8 cellular contexts compared by ENCODE assay signal in the genomic region with DNA sequence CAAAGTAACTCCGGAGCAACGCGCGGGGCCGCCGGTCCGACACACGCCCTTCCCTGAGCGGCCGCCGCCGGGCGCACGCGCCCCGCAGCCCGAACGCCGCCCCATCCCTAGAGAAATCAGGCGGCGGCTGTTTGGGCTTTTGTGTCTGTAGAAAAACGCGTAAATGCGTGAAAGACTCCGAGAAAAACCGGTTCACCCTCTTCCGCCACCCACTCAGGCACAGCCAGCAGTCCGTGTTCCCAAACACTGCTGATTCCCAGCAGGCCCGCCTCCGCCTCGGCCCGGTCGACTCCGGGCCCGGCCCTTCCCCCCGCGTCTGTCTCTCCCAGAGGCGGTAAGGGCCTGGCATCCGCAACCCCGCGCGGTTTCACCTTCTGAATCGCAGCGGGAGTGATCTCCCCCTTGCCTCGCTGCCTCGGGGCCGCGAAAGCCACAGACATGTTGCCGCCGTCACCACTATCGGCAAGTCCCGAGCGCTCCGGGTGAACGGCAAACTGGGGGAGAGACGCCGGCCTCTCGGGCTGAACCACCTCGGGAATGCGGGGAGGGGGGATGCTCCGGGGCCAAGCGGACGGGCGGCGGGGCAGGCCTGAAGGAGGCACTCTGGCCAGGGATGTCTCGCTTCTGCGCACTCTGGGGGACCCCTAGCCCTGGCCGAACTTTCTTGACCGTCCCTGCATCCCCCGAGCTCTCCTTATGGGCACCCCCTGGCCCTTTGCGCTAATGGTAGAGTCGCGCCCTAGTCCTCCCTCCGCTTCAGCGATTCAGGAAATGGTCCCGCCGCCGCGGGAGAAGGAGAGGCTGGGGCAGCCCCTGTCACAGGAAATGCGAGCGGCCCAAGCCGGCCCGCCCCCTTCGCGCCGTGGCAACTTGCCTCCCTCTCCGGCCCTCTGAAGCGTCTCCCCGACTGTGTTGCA. TPM values are rescaled to one million over a fixed set of nuclear protein-coding genes. Genes with fewer than 3 reads are reported as not detected.
A peak's percentile ranks its signal among the peaks of the same experiment; 100 is the strongest.
DNase-seq lines count a peak whose midpoint lies in the region; ATAC-seq, FAIRE-seq and TF ChIP-seq lines count a peak whose summit lies in the region.

A gene with protein sequence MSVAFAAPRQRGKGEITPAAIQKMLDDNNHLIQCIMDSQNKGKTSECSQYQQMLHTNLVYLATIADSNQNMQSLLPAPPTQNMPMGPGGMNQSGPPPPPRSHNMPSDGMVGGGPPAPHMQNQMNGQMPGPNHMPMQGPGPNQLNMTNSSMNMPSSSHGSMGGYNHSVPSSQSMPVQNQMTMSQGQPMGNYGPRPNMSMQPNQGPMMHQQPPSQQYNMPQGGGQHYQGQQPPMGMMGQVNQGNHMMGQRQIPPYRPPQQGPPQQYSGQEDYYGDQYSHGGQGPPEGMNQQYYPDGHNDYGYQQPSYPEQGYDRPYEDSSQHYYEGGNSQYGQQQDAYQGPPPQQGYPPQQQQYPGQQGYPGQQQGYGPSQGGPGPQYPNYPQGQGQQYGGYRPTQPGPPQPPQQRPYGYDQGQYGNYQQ (minus strand): TSS at position 484 of the 917 bp plus-strand sequence. CDS start 44 bp downstream, at position 440.

- H3K27me3 ChIP-seq in ACC112 (ENCODE audit: insufficient read depth, low read length) (no peaks in the 10 kb centered on the region), bronchial epithelial cell (ENCODE audit: control insufficient read depth, insufficient read depth, low read length) (no peaks in the 10 kb centered on the region), smooth muscle cell (ENCODE audit: low read depth) (no peaks in the 10 kb centered on the region)

- H3K79me2 ChIP-seq in ACC112 (ENCODE audit: control insufficient read depth, insufficient read depth, low read length, unreplicated experiment) (peaks cover 48% of the 10 kb centered on the region), smooth muscle cell (ENCODE audit: low read depth) (peaks cover 46% of the 10 kb centered on the region)

- peak within 1 kb of the TSS; percentile 88 for H3K4me3 ChIP-seq in ACC112 (ENCODE audit: low read depth, low read length)
- H3K4me3 ChIP-seq in WI38 (ENCODE audit: low read depth, low read length), result peak within 1 kb of the TSS; percentile 95
- H3K4me3 ChIP-seq in bronchial epithelial cell (ENCODE audit: low read depth, low read length), result peak within 1 kb of the TSS; percentile 85
- H3K4me3 ChIP-seq in smooth muscle cell, result peak within 1 kb of the TSS; percentile 84

- H4K20me1 ChIP-seq in smooth muscle cell (ENCODE audit: low read depth), result peaks cover 44% of the 10 kb centered on the region

- H2AFZ ChIP-seq in ACC112 (ENCODE audit: low read length, unreplicated experiment), result peak within 1 kb of the TSS; percentile 97
- peak within 1 kb of the TSS; percentile 89 for H2AFZ ChIP-seq in smooth muscle cell (ENCODE audit: low read depth)

- peak within 1 kb of the TSS; percentile 93 for H3K9ac ChIP-seq in smooth muscle cell (ENCODE audit: low read depth)

- no peaks in the 10 kb centered on the region for H3K9me3 ChIP-seq in smooth muscle cell (replicated peaks; ENCODE audit: low read depth)

- H3K4me1 ChIP-seq in ACC112 (ENCODE audit: control insufficient read depth, insufficient read depth, low read length, unreplicated experiment) (peaks cover 9% of the 10 kb centered on the region), smooth muscle cell (ENCODE audit: low read depth) (peaks cover 18% of the 10 kb centered on the region)

- no peak for TF ChIP-seq CTCF in WI38 (IDR thresholded peaks at IDR 0.05; ENCODE audit: low read depth, low read length)
- peak; percentile 9 for TF ChIP-seq CTCF in bronchial epithelial cell (IDR thresholded peaks at IDR 0.05; ENCODE audit: insufficient read depth, low read length, severe bottlenecking)
- TF ChIP-seq CTCF in smooth muscle cell (IDR thresholded peaks at IDR 0.05; ENCODE audit: borderline replicate concordance, insufficient read depth, poor library complexity, severe bottlenecking), result no peak

- WGBS in smooth muscle cell (ENCODE audit: low lambda C conversion rate), result 1% methylated on average over 88 of the region's 89 CpGs

- DNase-seq in NCI-H2196 (lab: John Stamatoyannopoulos, UW; ENCODE audit: unreplicated experiment), result peak; percentile 91
- peak; percentile 77 for DNase-seq in bronchial epithelial cell (ENCODE audit: low read depth)
- peak; percentile 92 for DNase-seq in iPS-NIHi11 (ENCODE audit: low spot score)
- DNase-seq in smooth muscle cell (lab: John Stamatoyannopoulos, UW; ENCODE audit: unreplicated experiment), result peak; percentile 91

- peaks cover 4% of the 10 kb centered on the region for H3F3A ChIP-seq in smooth muscle cell (ENCODE audit: low read depth)

- H3K27ac ChIP-seq in ACC112 (ENCODE audit: low read depth, low read length) (peak within 1 kb of the TSS; percentile 91), smooth muscle cell (ENCODE audit: low read depth) (peak within 1 kb of the TSS; percentile 96)

- ATAC-seq in GM18868 (IDR thresholded peaks at IDR 0.05; ENCODE audit: unreplicated experiment), result peak; percentile 78
- peak; percentile 80 for ATAC-seq in HG03108 (IDR thresholded peaks at IDR 0.05; ENCODE audit: unreplicated experiment)

- H3K4me2 ChIP-seq in smooth muscle cell, result peak within 1 kb of the TSS; percentile 92

- peaks cover 13% of the 10 kb centered on the region for H3K36me3 ChIP-seq in ACC112 (ENCODE audit: insufficient read depth, low read length)
- H3K36me3 ChIP-seq in bronchial epithelial cell (ENCODE audit: control insufficient read depth, insufficient read depth, low read length), result peaks cover 2% of the 10 kb centered on the region
- H3K36me3 ChIP-seq in smooth muscle cell (ENCODE audit: low read depth), result peaks cover 9% of the 10 kb centered on the region

- no peak for FAIRE-seq in bronchial epithelial cell (lab: Jason Lieb, UNC)

RNA-seq across cellular contexts. Expression of the gene that starts here (rescaled TPM):
- total RNA-seq in bronchial epithelial cell, result 128 and 134 TPM in 2 replicates
- 180 and 194 TPM in 2 replicates for total RNA-seq in smooth muscle cell
- 84.6 and 109 TPM in 2 replicates for polyA plus RNA-seq in smooth muscle cell

Comparison
In these comparisons a context has a peak if more than half of its experiments do, and no peak if none do; other contexts are left out.
1. Peak in every context shown above with its lines: DNase-seq, ATAC-seq, H3K4me3 ChIP-seq and H3K27ac ChIP-seq.